In the genomic region with DNA sequence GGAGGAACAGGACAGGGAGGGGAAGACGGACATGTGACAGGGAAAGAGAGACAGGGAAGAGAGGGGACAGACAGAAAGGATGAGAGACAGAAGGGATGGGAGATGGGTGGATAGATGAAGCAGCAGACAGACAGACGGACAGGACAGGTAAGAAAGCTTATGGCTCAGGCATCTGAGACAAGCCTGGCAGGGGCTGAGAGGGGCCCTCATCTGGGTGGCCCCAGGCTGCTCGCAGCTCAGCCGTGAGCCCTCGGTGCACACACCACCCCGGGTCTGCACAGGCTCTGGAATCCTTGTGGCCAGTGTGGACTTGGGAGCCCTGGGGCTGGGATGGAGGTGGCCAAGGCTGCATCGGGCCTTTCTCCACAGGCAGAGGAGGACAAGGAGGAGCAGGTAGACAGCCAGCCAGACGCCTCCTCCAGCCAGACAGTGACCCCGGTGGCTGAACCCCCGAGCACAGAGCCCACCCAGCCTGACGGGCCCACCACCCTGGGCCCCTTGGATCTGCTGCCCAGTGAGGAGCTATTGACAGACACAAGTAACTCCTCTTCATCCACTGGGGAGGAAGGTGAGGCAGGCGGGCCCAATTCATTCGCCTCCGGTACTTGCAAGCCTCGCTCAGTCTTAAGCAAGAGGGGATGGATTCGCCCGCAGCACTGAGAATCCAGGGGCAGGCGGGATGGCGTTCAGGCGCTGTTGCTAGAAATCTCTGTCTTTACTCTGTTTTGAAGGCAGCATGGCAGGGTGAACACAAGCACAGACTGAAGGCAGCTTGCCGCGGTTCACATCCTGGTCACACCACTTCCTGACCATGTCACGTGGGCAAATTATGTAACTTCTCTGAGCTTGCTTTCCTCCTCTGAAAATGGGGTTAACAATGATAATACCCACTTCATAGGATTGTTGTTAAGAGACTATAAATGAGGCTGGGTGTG, we compare ENCODE assay signal across 10 cellular contexts. TPM values are rescaled to one million over a fixed set of nuclear protein-coding genes. Genes with fewer than 3 reads are reported as not detected.
A peak's percentile ranks its signal among the peaks of the same experiment; 100 is the strongest.
DNase-seq lines count a peak whose midpoint lies in the region; ATAC-seq and TF ChIP-seq lines count a peak whose summit lies in the region.
"Had no signal": no experiment of that assay in that cellular context is flagged by ENCODE, and none has a peak within 500 bp of the region (broad histone marks: within the 10 kb centered on the region; RNA-seq: fewer than 3 reads in every experiment).

No MANE protein-coding gene starts in this region.

- peak; percentile 82 for ATAC-seq in T-helper 17 cell
- peak in 1 of 2 donors; percentile 28 for ATAC-seq in activated naive CD4-positive, alpha-beta T cell treated with anti-CD3 and anti-CD28 coated beads, Interleukin-2, amount 50 U/mL, for 72 hours

- DNase-seq in H7, result peak; percentile 54
- peak; percentile 36 to 63 (median 54) for DNase-seq in T-helper 17 cell
- DNase-seq in activated naive CD4-positive, alpha-beta T cell treated with anti-CD3 and anti-CD28 coated beads, Interleukin-2, amount 50 U/mL, for 72 hours (ENCODE audit: low spot score in 2 of 2), result no peak
- no peak for DNase-seq in progenitor cell of endocrine pancreas (ENCODE audit: low spot score, unreplicated experiment)
- no peak for DNase-seq in lower leg skin (ENCODE audit: low spot score in 2 of 2)
- DNase-seq in RPMI8226, result no peak
- DNase-seq in glutamatergic neuron, result no peak
- DNase-seq in NCI-H1092 treated with DMSO at 0.1 percent for 48 hours (lab: John Stamatoyannopoulos, UW), result no peak
- DNase-seq: midbrain had no signal

- H3K27me3 Mint-ChIP-seq in T-helper 17 cell (no peaks in the 10 kb centered on the region), progenitor cell of endocrine pancreas (no peaks in the 10 kb centered on the region), glutamatergic neuron (ENCODE audit: unreplicated experiment) (peaks cover 7% of the 10 kb centered on the region)

- intact Hi-C loops in lower leg skin (cut with DNase I; ENCODE audit: low total_unique reads), result loop anchor here (5.0 kb wide), 1 partner anchor 37 kb away; no protein-coding TSS in a partner anchor

- 81 to 83% methylated on average over 18 to 19 of the region's 23 CpGs for WGBS in lower leg skin, 2 donors

- no peak for TF ChIP-seq POLR2A in lower leg skin (IDR thresholded peaks at IDR 0.05)

- H3K36me3 Mint-ChIP-seq in T-helper 17 cell (ENCODE audit: low read depth) (peaks cover 8% of the 10 kb centered on the region), progenitor cell of endocrine pancreas (ENCODE audit: insufficient read depth) (peaks cover 32% of the 10 kb centered on the region), glutamatergic neuron (ENCODE audit: unreplicated experiment) (no peaks in the 10 kb centered on the region)
- H3K36me3 Mint-ChIP-seq in activated naive CD4-positive, alpha-beta T cell treated with anti-CD3 and anti-CD28 coated beads, Interleukin-2, amount 50 U/mL, for 72 hours, result peaks cover 27 to 56% of the 10 kb centered on the region in 2 donors

- no peaks in the 10 kb centered on the region for H3K27me3 ChIP-seq in H7 (ENCODE audit: control insufficient read depth, insufficient read depth, low read length)

- H3K9me3 ChIP-seq in T-helper 17 cell (ENCODE audit: control insufficient read depth, low read length, poor library complexity, severe bottlenecking), result no peaks in the 10 kb centered on the region

- H3K9me3 Mint-ChIP-seq in activated naive CD4-positive, alpha-beta T cell treated with anti-CD3 and anti-CD28 coated beads, Interleukin-2, amount 50 U/mL, for 72 hours, result no peaks in the 10 kb centered on the region
- H3K9me3 Mint-ChIP-seq in progenitor cell of endocrine pancreas (ENCODE audit: low read depth) (no peaks in the 10 kb centered on the region), glutamatergic neuron (ENCODE audit: unreplicated experiment) (peaks cover 9% of the 10 kb centered on the region)
- H3K9me3 Mint-ChIP-seq: GM23338 had no signal

- H3K4me3 ChIP-seq in H7 (ENCODE audit: insufficient read depth, low read depth, low read length) (no peak overlapping the region), lower leg skin (ENCODE audit: low read depth, poor library complexity, severe bottlenecking) (no peak overlapping the region)
- H3K4me3 ChIP-seq: GM23338 had no signal

- H3K36me3 ChIP-seq in H7 (replicated peaks; ENCODE audit: control insufficient read depth, insufficient read depth, low read length), result peaks cover 76% of the 10 kb centered on the region

- H3K4me1 Mint-ChIP-seq in T-helper 17 cell, result peaks cover 46% of the 10 kb centered on the region
- H3K4me1 Mint-ChIP-seq in progenitor cell of endocrine pancreas (ENCODE audit: low read depth), result no peaks in the 10 kb centered on the region
- H3K4me1 Mint-ChIP-seq in glutamatergic neuron (ENCODE audit: low read depth, unreplicated experiment), result no peaks in the 10 kb centered on the region

- H3K4me3 Mint-ChIP-seq in T-helper 17 cell, result peak overlapping the region; percentile 95
- H3K4me3 Mint-ChIP-seq in progenitor cell of endocrine pancreas (ENCODE audit: low read depth), result no peak overlapping the region
- no peak overlapping the region for H3K4me3 Mint-ChIP-seq in glutamatergic neuron (ENCODE audit: unreplicated experiment)
- H3K4me3 Mint-ChIP-seq: GM23338 had no signal

- TF ChIP-seq CTCF in progenitor cell of endocrine pancreas (IDR thresholded peaks at IDR 0.05; ENCODE audit: unreplicated experiment) (no peak), lower leg skin (IDR thresholded peaks at IDR 0.05) (no peak), glutamatergic neuron (IDR thresholded peaks at IDR 0.05; ENCODE audit: partially characterized antibody, unreplicated experiment) (no peak)

- H3K27ac Mint-ChIP-seq in T-helper 17 cell (peak overlapping the region; percentile 98), progenitor cell of endocrine pancreas (peak overlapping the region; percentile 81), glutamatergic neuron (ENCODE audit: unreplicated experiment) (no peak overlapping the region)
- H3K27ac Mint-ChIP-seq in activated naive CD4-positive, alpha-beta T cell treated with anti-CD3 and anti-CD28 coated beads, Interleukin-2, amount 50 U/mL, for 72 hours, result peak overlapping the region; percentile 87 to 94
- H3K27ac Mint-ChIP-seq: GM23338 had no signal

RNA-seq across cellular contexts. Expression of a gene that starts 14.0 kb away (rescaled TPM):
- total RNA-seq in H7 (2014; rRNA removed; shearing (Covaris generic)), result 110 and 138 TPM in 2 replicates
- 100 to 1,000 TPM; 153 to 162 TPM for total RNA-seq in T-helper 17 cell
- total RNA-seq in activated naive CD4-positive, alpha-beta T cell treated with anti-CD3 and anti-CD28 coated beads, Interleukin-2, amount 50 U/mL, for 72 hours, result 100 to 1,000 TPM; 158 to 160 TPM
- 111 and 118 TPM in 2 replicates for total RNA-seq in progenitor cell of endocrine pancreas
- total RNA-seq in lower leg skin, result 10 to 100 TPM; 12.6 to 49.2 (median 20.3) TPM
- total RNA-seq in glutamatergic neuron (ENCODE audit: unreplicated experiment), result 220 TPM

RNA-seq across cellular contexts. Expression of a gene that starts 16.2 kb away (rescaled TPM):
- 8.1 and 8.9 TPM in 2 replicates for total RNA-seq in H7 (2014; rRNA removed; shearing (Covaris generic))
- total RNA-seq in T-helper 17 cell (1 to 10 TPM; 1.9 to 6.2 TPM), progenitor cell of endocrine pancreas (1.7 and 1.8 TPM in 2 replicates), lower leg skin (1 to 10 TPM; 1.1 to 4.4 (median 3.0) TPM), glutamatergic neuron (ENCODE audit: unreplicated experiment) (12.0 TPM)
- 1 to 10 TPM; 1.5 to 1.7 TPM for total RNA-seq in activated naive CD4-positive, alpha-beta T cell treated with anti-CD3 and anti-CD28 coated beads, Interleukin-2, amount 50 U/mL, for 72 hours

RNA-seq across cellular contexts. Expression of a gene that starts 27.4 kb away (rescaled TPM):
- total RNA-seq in H7 (2014; rRNA removed; shearing (Covaris generic)), result 6.1 and 13.9 TPM in 2 replicates
- total RNA-seq in T-helper 17 cell (under 1 TPM in 1 of 2 donors, not detected in 1; 0.89 TPM), progenitor cell of endocrine pancreas (70.5 and 71.5 TPM in 2 replicates), lower leg skin (1 to 10 TPM in 2 of 4 donors, under 1 TPM in 1, not detected in 1; 0.45 to 2.0 (median 1.3) TPM), glutamatergic neuron (ENCODE audit: unreplicated experiment) (0.29 TPM)
- total RNA-seq in activated naive CD4-positive, alpha-beta T cell treated with anti-CD3 and anti-CD28 coated beads, Interleukin-2, amount 50 U/mL, for 72 hours, result not detected

RNA-seq across cellular contexts. Expression of a gene that starts 50.1 kb away (rescaled TPM):
- 16.7 and 18.0 TPM in 2 replicates for total RNA-seq in H7 (2014; rRNA removed; shearing (Covaris generic))
- total RNA-seq in T-helper 17 cell (10 to 100 TPM; 15.1 to 15.5 TPM), progenitor cell of endocrine pancreas (14.4 TPM in 2 replicates), lower leg skin (1 to 10 TPM; 2.8 to 6.7 (median 4.7) TPM), glutamatergic neuron (ENCODE audit: unreplicated experiment) (6.4 TPM)
- total RNA-seq in activated naive CD4-positive, alpha-beta T cell treated with anti-CD3 and anti-CD28 coated beads, Interleukin-2, amount 50 U/mL, for 72 hours, result 1 to 10 TPM; 6.4 to 9.7 TPM

Comparison
In these comparisons a context has a peak if more than half of its experiments do, and no peak if none do; other contexts are left out.
1. DNase-seq: peak in H7 (single experiment) and T-helper 17 cell (3 of 3); none in activated naive CD4-positive, alpha-beta T cell treated with anti-CD3 and anti-CD28 coated beads, Interleukin-2, amount 50 U/mL, for 72 hours (0 of 2), progenitor cell of endocrine pancreas (single experiment), lower leg skin (0 of 2), RPMI8226 (single experiment), glutamatergic neuron (single experiment) and NCI-H1092 treated with DMSO at 0.1 percent for 48 hours (single experiment).